ENCODE assay signal across 1 cellular context in genomic region chr17:59619313-59620063, GRCh38.
A peak's percentile ranks its signal among the peaks of the same experiment; 100 is the strongest.
TF ChIP-seq lines count a peak whose summit lies in the region.

Gene CLTC (plus strand): TSS chr17:59619895. CDS start chr17:59620132, 237 bp downstream.

TF ChIP-seq in HepG2, 621 proteins besides CTCF, POLR2A, EP300 and RAD21 (continued from another document and continues in another):
- TF ChIP-seq AHDC1 (CRISPR knock-in tag; IDR thresholded peaks at IDR 0.05; ENCODE audit: borderline replicate concordance) (peak; percentile 70; the same call in 1 of the 2 replicates), CREM (IDR thresholded peaks at IDR 0.05) (peak; percentile 98), CREM (CRISPR knock-in tag; IDR thresholded peaks at IDR 0.05) (peak; percentile 56; the same call in 1 of the 2 replicates), ZNF879 (CRISPR knock-in tag; IDR thresholded peaks at IDR 0.05) (peak; percentile 68; the same call in 1 of the 2 replicates), HNRNPH1 (optimal IDR thresholded peaks at IDR 0.05; ENCODE audit: low read depth, low read length) (no peak), CREB1 (IDR thresholded peaks at IDR 0.05) (peak; percentile 97), CREB1 (CRISPR knock-in tag; IDR thresholded peaks at IDR 0.05) (peak; percentile 98), TCF7 (IDR thresholded peaks at IDR 0.05; ENCODE audit: low read depth) (no peak), ZNF703 (CRISPR knock-in tag; IDR thresholded peaks at IDR 0.05; ENCODE audit: borderline replicate concordance) (peak; percentile 93; the same call in 1 of the 2 replicates), DRAP1 (CRISPR knock-in tag; IDR thresholded peaks at IDR 0.05) (peak; percentile 91), ZNF713 (CRISPR knock-in tag; IDR thresholded peaks at IDR 0.05) (peak; percentile 50; the same call in 1 of the 2 replicates), GATAD2A (CRISPR knock-in tag; IDR thresholded peaks at IDR 0.05) (peak; percentile 80), ZNF670 (CRISPR knock-in tag; IDR thresholded peaks at IDR 0.05; ENCODE audit: borderline replicate concordance) (peak; percentile 98), JUNB (CRISPR knock-in tag; IDR thresholded peaks at IDR 0.05; ENCODE audit: borderline replicate concordance) (peak; percentile 82), SETDB1 (CRISPR knock-in tag; IDR thresholded peaks at IDR 0.05; ENCODE audit: borderline replicate concordance) (no peak), NFIC (IDR thresholded peaks at IDR 0.05; ENCODE audit: low read length) (peak; percentile 63; the same call in 1 of the 2 replicates), RFX3 (CRISPR knock-in tag; IDR thresholded peaks at IDR 0.05) (no peak), ZMYM4 (CRISPR knock-in tag; IDR thresholded peaks at IDR 0.05) (peak; percentile 99), IRF1 (CRISPR knock-in tag; IDR thresholded peaks at IDR 0.05; ENCODE audit: low read depth) (no peak; the same call in 1 of the 2 replicates), U2AF1 (optimal IDR thresholded peaks at IDR 0.05; ENCODE audit: low read depth, low read length) (peak; percentile 97), ZNF501 (CRISPR knock-in tag; IDR thresholded peaks at IDR 0.05) (peak; percentile 91), ZNF136 (CRISPR knock-in tag; IDR thresholded peaks at IDR 0.05; ENCODE audit: low read depth) (no peak; the same call in none of the 2 replicates), ZNF292 (CRISPR knock-in tag; IDR thresholded peaks at IDR 0.05; ENCODE audit: borderline replicate concordance, low read depth) (peak; percentile 95), NFAT5 (CRISPR knock-in tag; IDR thresholded peaks at IDR 0.05) (no peak; the same call in 1 of the 2 replicates)
- TF ChIP-seq, protein P1, sequence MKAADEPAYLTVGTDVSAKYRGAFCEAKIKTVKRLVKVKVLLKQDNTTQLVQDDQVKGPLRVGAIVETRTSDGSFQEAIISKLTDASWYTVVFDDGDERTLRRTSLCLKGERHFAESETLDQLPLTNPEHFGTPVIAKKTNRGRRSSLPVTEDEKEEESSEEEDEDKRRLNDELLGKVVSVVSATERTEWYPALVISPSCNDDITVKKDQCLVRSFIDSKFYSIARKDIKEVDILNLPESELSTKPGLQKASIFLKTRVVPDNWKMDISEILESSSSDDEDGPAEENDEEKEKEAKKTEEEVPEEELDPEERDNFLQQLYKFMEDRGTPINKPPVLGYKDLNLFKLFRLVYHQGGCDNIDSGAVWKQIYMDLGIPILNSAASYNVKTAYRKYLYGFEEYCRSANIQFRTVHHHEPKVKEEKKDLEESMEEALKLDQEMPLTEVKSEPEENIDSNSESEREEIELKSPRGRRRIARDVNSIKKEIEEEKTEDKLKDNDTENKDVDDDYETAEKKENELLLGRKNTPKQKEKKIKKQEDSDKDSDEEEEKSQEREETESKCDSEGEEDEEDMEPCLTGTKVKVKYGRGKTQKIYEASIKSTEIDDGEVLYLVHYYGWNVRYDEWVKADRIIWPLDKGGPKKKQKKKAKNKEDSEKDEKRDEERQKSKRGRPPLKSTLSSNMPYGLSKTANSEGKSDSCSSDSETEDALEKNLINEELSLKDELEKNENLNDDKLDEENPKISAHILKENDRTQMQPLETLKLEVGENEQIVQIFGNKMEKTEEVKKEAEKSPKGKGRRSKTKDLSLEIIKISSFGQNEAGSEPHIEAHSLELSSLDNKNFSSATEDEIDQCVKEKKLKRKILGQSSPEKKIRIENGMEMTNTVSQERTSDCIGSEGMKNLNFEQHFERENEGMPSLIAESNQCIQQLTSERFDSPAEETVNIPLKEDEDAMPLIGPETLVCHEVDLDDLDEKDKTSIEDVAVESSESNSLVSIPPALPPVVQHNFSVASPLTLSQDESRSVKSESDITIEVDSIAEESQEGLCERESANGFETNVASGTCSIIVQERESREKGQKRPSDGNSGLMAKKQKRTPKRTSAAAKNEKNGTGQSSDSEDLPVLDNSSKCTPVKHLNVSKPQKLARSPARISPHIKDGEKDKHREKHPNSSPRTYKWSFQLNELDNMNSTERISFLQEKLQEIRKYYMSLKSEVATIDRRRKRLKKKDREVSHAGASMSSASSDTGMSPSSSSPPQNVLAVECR (CRISPR knock-in tag; IDR thresholded peaks at IDR 0.05; ENCODE audit: borderline replicate concordance): peak; percentile 98
- TF ChIP-seq, protein P2, sequence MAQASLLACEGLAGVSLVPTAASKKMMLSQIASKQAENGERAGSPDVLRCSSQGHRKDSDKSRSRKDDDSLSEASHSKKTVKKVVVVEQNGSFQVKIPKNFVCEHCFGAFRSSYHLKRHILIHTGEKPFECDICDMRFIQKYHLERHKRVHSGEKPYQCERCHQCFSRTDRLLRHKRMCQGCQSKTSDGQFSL (CRISPR knock-in tag; IDR thresholded peaks at IDR 0.05): peak; percentile 96
- TF ChIP-seq, protein P3, sequence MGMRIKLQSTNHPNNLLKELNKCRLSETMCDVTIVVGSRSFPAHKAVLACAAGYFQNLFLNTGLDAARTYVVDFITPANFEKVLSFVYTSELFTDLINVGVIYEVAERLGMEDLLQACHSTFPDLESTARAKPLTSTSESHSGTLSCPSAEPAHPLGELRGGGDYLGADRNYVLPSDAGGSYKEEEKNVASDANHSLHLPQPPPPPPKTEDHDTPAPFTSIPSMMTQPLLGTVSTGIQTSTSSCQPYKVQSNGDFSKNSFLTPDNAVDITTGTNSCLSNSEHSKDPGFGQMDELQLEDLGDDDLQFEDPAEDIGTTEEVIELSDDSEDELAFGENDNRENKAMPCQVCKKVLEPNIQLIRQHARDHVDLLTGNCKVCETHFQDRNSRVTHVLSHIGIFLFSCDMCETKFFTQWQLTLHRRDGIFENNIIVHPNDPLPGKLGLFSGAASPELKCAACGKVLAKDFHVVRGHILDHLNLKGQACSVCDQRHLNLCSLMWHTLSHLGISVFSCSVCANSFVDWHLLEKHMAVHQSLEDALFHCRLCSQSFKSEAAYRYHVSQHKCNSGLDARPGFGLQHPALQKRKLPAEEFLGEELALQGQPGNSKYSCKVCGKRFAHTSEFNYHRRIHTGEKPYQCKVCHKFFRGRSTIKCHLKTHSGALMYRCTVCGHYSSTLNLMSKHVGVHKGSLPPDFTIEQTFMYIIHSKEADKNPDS (CRISPR knock-in tag; IDR thresholded peaks at IDR 0.05): no peak; the same call in 1 of the 2 replicates
